ENCODE assay signal across 1 cellular context in genomic region chr20:57609842-57610167, GRCh38.
TF ChIP-seq lines count a peak whose summit lies in the region.

No MANE protein-coding gene starts in this region.

TF ChIP-seq in K562, 482 proteins besides CTCF, POLR2A, EP300 and RAD21:
- peak; percentile 48; the same call in 1 of the 2 replicates for TF ChIP-seq ZNF24 (IDR thresholded peaks at IDR 0.05)
- no peak for TF ChIP-seq HDGF (IDR thresholded peaks at IDR 0.05)
